35 cellular contexts compared by ENCODE assay signal in the genomic region with DNA sequence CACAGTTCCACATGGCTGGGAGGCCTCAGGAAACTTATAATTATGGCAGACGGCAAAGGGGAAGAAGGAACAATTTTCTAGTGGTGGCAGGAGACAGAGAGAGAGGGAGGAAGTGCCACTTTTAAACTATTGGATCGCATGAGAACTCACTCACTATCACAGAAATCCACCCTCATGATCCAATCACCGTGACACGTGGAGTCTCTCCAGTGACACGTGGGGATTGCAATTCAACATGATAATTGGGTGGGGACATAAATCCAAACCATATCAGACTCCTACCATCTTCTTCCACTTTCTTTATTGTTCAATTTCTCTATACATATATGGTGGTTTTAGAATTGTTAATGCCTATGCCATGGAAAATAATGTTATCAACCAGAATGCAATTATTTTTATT.
DNase-seq lines count a peak whose midpoint lies in the region; ATAC-seq, FAIRE-seq and TF ChIP-seq lines count a peak whose summit lies in the region.
"Had no signal": no experiment of that assay in that cellular context is flagged by ENCODE, and none has a peak within 500 bp of the region (broad histone marks: within the 10 kb centered on the region; RNA-seq: fewer than 3 reads in every experiment).

No MANE protein-coding gene starts in this region.

- in situ Hi-C loops in HepG2 (cut with HindIII; ENCODE audit: extremely low pct_ligation_motif_present, low pct_unique_long_range_greater_than_20kb) (no loop called here), KBM-7 (cut with MboI; ENCODE audit: low pct_unique_long_range_greater_than_20kb, low sequenced_read_pairs) (no loop called here)

- H2AFZ ChIP-seq in HepG2 (ENCODE audit: low read length) = no peak overlapping the region
- H2AFZ ChIP-seq in osteoblast (ENCODE audit: low read length) = peak overlapping the region; percentile 5

- DNase-seq in HepG2 (ENCODE audit: low spot score) = no peak
- DNase-seq in right lobe of liver = no peak
- peak; percentile 4 for DNase-seq in KBM-7
- no peak for DNase-seq in osteoblast (ENCODE audit: insufficient read length, low spot score, missing footprints)
- DNase-seq in activated T-helper 2 cell treated with anti-CD3 and anti-CD28 coated beads, Interferon-gamma antibody, Interleukin-2, Interleukin-4, amounts not matched to agents 10 μg/mL and 5 μg/mL and 100 μg/mL, durations not matched to agents 14 hours and 24 hours and 36 hours (ENCODE audit: low spot score) = no peak
- DNase-seq: 8988T; ACHN; AML-193; BE2C; C1 segment of cervical spinal cord; Caco-2; Calu3; CD4-positive, alpha-beta memory T cell; CD4-positive, alpha-beta T cell; CD4-positive, CD25-positive, alpha-beta regulatory T cell; CD8-positive, alpha-beta memory T cell; CD8-positive, alpha-beta T cell; COR-L47; DMS 273 treated with DMSO at 0.1 percent for 48 hours; DMS153; DMS53; DMS79; DMS79 treated with DMSO at 0.1 percent for 48 hours; DND-41; EL had no signal

- CTCF ChIA-PET in HepG2 (lab: Yijun Ruan, JAX; ENCODE audit: low intra/inter-chr PET ratio, low total read pairs) = no interaction called here

- 10% methylated on average over 5 of the region's 5 CpGs for WGBS in HepG2 (ENCODE audit: low lambda C conversion rate)
- WGBS in right lobe of liver (ENCODE audit: insufficient coverage, low coverage, low lambda C conversion rate, missing lambda C conversion rate) = 72% methylated on average over 4 of the region's 5 CpGs

- POLR2A ChIA-PET in HepG2 (lab: Yijun Ruan, JAX) = no interaction called here

- FAIRE-seq in HepG2 (lab: Jason Lieb, UNC) = no peak
- FAIRE-seq: A204.1, A549, D721Med had no signal

- TF ChIP-seq EP300 in HepG2 (IDR thresholded peaks at IDR 0.05; ENCODE audit: low read depth in 2 of 2, low read length in 2 of 2) = no peak
- TF ChIP-seq EP300 in HepG2 (CRISPR knock-in tag; IDR thresholded peaks at IDR 0.05; ENCODE audit: borderline replicate concordance) = no peak

- no peaks in the 10 kb centered on the region for H3K27me3 Mint-ChIP-seq in activated T-helper 2 cell treated with anti-CD3 and anti-CD28 coated beads, Interferon-gamma antibody, Interleukin-2, Interleukin-4, amounts not matched to agents 10 μg/mL and 5 μg/mL and 100 μg/mL, durations not matched to agents 14 hours and 24 hours and 36 hours (ENCODE audit: low read depth)
- H3K27me3 Mint-ChIP-seq: B cell; CD4-positive, alpha-beta memory T cell; CD4-positive, alpha-beta T cell; CD4-positive, CD25-positive, alpha-beta regulatory T cell; CD8-positive, alpha-beta memory T cell had no signal

- intact Hi-C loops in HepG2 (cut with micrococcal nuclease; ENCODE audit: unreplicated experiment) = no loop called here
- intact Hi-C loops in right lobe of liver (cut with DNase I) = no loop called here
- intact Hi-C loops in activated T-helper 2 cell treated with anti-CD3 and anti-CD28 coated beads, Interferon-gamma antibody, Interleukin-2, Interleukin-4, amounts not matched to agents 10 μg/mL and 5 μg/mL and 100 μg/mL, durations not matched to agents 14 hours and 24 hours and 36 hours (cut with micrococcal nuclease) = no loop called here

- H3K4me1 ChIP-seq in HepG2 (ENCODE audit: insufficient read depth, low read length) (no peaks in the 10 kb centered on the region), right lobe of liver (no peaks in the 10 kb centered on the region), osteoblast (ENCODE audit: insufficient read depth, low read length) (no peaks in the 10 kb centered on the region)
- H3K4me1 ChIP-seq: A549; BLaER1; BLaER1 treated with 17β-estradiol and CSF1 and Interleukin-3, amounts not matched to agents 10 nM and 100 nM; Caco-2 had no signal

- H3K27ac Mint-ChIP-seq in activated T-helper 2 cell treated with anti-CD3 and anti-CD28 coated beads, Interferon-gamma antibody, Interleukin-2, Interleukin-4, amounts not matched to agents 10 μg/mL and 5 μg/mL and 100 μg/mL, durations not matched to agents 14 hours and 24 hours and 36 hours = no peak overlapping the region
- H3K27ac Mint-ChIP-seq: B cell; CD4-positive, alpha-beta memory T cell; CD4-positive, alpha-beta T cell; CD8-positive, alpha-beta memory T cell; CD8-positive, alpha-beta T cell had no signal

- H3K9me3 Mint-ChIP-seq in activated T-helper 2 cell treated with anti-CD3 and anti-CD28 coated beads, Interferon-gamma antibody, Interleukin-2, Interleukin-4, amounts not matched to agents 10 μg/mL and 5 μg/mL and 100 μg/mL, durations not matched to agents 14 hours and 24 hours and 36 hours = peaks cover 30% of the 10 kb centered on the region

- H3K4me3 ChIP-seq in HepG2 (replicated peaks in 1 of 3; ENCODE audit: insufficient read depth in 1 of 3, low read depth in 2 of 3, low read length in 3 of 3) (no peak overlapping the region), right lobe of liver (no peak overlapping the region), osteoblast (ENCODE audit: insufficient read depth, low read length) (no peak overlapping the region)
- H3K4me3 ChIP-seq: A549; BLaER1; BLaER1 treated with 17β-estradiol and CSF1 and Interleukin-3, amounts not matched to agents 10 nM and 100 nM had no signal

- H3K36me3 ChIP-seq in HepG2 (replicated peaks in 1 of 2; ENCODE audit: control insufficient read depth in 1 of 2, insufficient read depth in 2 of 2, low read length in 2 of 2) (no peaks in the 10 kb centered on the region), right lobe of liver (no peaks in the 10 kb centered on the region), osteoblast (ENCODE audit: insufficient read depth, low read length) (no peaks in the 10 kb centered on the region)
- H3K36me3 ChIP-seq: BE2C; BLaER1; BLaER1 treated with 17β-estradiol and CSF1 and Interleukin-3, amounts not matched to agents 10 nM and 100 nM had no signal

- H4K20me1 ChIP-seq in HepG2 (ENCODE audit: insufficient read depth, low read length) = no peaks in the 10 kb centered on the region
- H4K20me1 ChIP-seq in osteoblast (ENCODE audit: insufficient read depth, low read length) = no peaks in the 10 kb centered on the region
- H4K20me1 ChIP-seq: BLaER1; BLaER1 treated with 17β-estradiol and CSF1 and Interleukin-3, amounts not matched to agents 10 nM and 100 nM had no signal

- no peaks in the 10 kb centered on the region for H3K27me3 ChIP-seq in HepG2 (ENCODE audit: control insufficient read depth in 1 of 2, insufficient read depth in 2 of 2, low read length in 2 of 2)
- no peaks in the 10 kb centered on the region for H3K27me3 ChIP-seq in right lobe of liver
- no peaks in the 10 kb centered on the region for H3K27me3 ChIP-seq in osteoblast (ENCODE audit: insufficient read depth, low read length)
- H3K27me3 ChIP-seq: BE2C; BLaER1; BLaER1 treated with 17β-estradiol and CSF1 and Interleukin-3, amounts not matched to agents 10 nM and 100 nM had no signal

- no peaks in the 10 kb centered on the region for H3K4me1 Mint-ChIP-seq in activated T-helper 2 cell treated with anti-CD3 and anti-CD28 coated beads, Interferon-gamma antibody, Interleukin-2, Interleukin-4, amounts not matched to agents 10 μg/mL and 5 μg/mL and 100 μg/mL, durations not matched to agents 14 hours and 24 hours and 36 hours (ENCODE audit: low read depth)
- H3K4me1 Mint-ChIP-seq: B cell; CD14-positive monocyte; CD4-positive, alpha-beta memory T cell; CD4-positive, CD25-positive, alpha-beta regulatory T cell; CD8-positive, alpha-beta memory T cell had no signal

- ATAC-seq in HepG2 = no peak
- no peak for ATAC-seq in right lobe of liver
- no peak for ATAC-seq in HG02610 (IDR thresholded peaks at IDR 0.05; ENCODE audit: unreplicated experiment)
- ATAC-seq: A549; CD8-positive, alpha-beta T cell had no signal

- H3K4me2 ChIP-seq in HepG2 (ENCODE audit: low read depth, low read length) = no peak overlapping the region
- H3K4me2 ChIP-seq in osteoblast (ENCODE audit: insufficient read depth, low read length) = no peak overlapping the region
- H3K4me2 ChIP-seq: A549; BLaER1; BLaER1 treated with 17β-estradiol and CSF1 and Interleukin-3, amounts not matched to agents 10 nM and 100 nM had no signal

- no peaks in the 10 kb centered on the region for H3K36me3 Mint-ChIP-seq in activated T-helper 2 cell treated with anti-CD3 and anti-CD28 coated beads, Interferon-gamma antibody, Interleukin-2, Interleukin-4, amounts not matched to agents 10 μg/mL and 5 μg/mL and 100 μg/mL, durations not matched to agents 14 hours and 24 hours and 36 hours (ENCODE audit: low read depth)
- H3K36me3 Mint-ChIP-seq: CD14-positive monocyte; CD4-positive, alpha-beta memory T cell; CD4-positive, CD25-positive, alpha-beta regulatory T cell; CD8-positive, alpha-beta memory T cell; CD8-positive, alpha-beta T cell had no signal

- no peaks in the 10 kb centered on the region for H3K79me2 ChIP-seq in HepG2 (ENCODE audit: insufficient read depth, low read length)
- H3K79me2 ChIP-seq in osteoblast (ENCODE audit: insufficient read depth, low read length) = no peaks in the 10 kb centered on the region

- TF ChIP-seq POLR2A in HepG2 (IDR thresholded peaks at IDR 0.05; ENCODE audit: insufficient read depth in 1 of 2, low read depth in 2 of 2, low read length in 2 of 2) (no peak), right lobe of liver (IDR thresholded peaks at IDR 0.05) (no peak)

- TF ChIP-seq CTCF in HepG2 (CRISPR knock-in tag; IDR thresholded peaks at IDR 0.05) = no peak
- no peak for TF ChIP-seq CTCF in right lobe of liver (IDR thresholded peaks at IDR 0.05)
- TF ChIP-seq CTCF in osteoblast (IDR thresholded peaks at IDR 0.05; ENCODE audit: extremely low read depth, low read depth, low read length) = no peak

- H3K9ac ChIP-seq in HepG2 (ENCODE audit: insufficient read depth, low read depth, low read length) = no peak overlapping the region
- H3K9ac ChIP-seq: BLaER1; BLaER1 treated with 17β-estradiol and CSF1 and Interleukin-3, amounts not matched to agents 10 nM and 100 nM had no signal

- H3K9me3 ChIP-seq in HepG2 (ENCODE audit: low read length) (no peaks in the 10 kb centered on the region), right lobe of liver (no peaks in the 10 kb centered on the region), osteoblast (ENCODE audit: low read depth, low read length) (no peaks in the 10 kb centered on the region)
- H3K9me3 ChIP-seq: BE2C, Caco-2 had no signal

- no TSS peak for BruUV-seq in HepG2 (replicated peaks; lab: Mats Ljungman, UMichigan)

- no peak for TF ChIP-seq RAD21 in HepG2 (CRISPR knock-in tag; IDR thresholded peaks at IDR 0.05)

- no peak overlapping the region for H3K4me3 Mint-ChIP-seq in activated T-helper 2 cell treated with anti-CD3 and anti-CD28 coated beads, Interferon-gamma antibody, Interleukin-2, Interleukin-4, amounts not matched to agents 10 μg/mL and 5 μg/mL and 100 μg/mL, durations not matched to agents 14 hours and 24 hours and 36 hours (ENCODE audit: low read depth)
- H3K4me3 Mint-ChIP-seq: B cell; CD14-positive monocyte; CD4-positive, alpha-beta memory T cell; CD4-positive, alpha-beta T cell; CD4-positive, CD25-positive, alpha-beta regulatory T cell; CD8-positive, alpha-beta memory T cell; CD8-positive, alpha-beta T cell had no signal

- H3K27ac ChIP-seq in HepG2 (ENCODE audit: extremely low read length, insufficient read depth, low read length) (no peak overlapping the region), right lobe of liver (no peak overlapping the region), osteoblast (ENCODE audit: low read depth, low read length) (no peak overlapping the region)
- H3K27ac ChIP-seq: 22Rv1; A549; BLaER1; BLaER1 treated with 17β-estradiol and CSF1 and Interleukin-3, amounts not matched to agents 10 nM and 100 nM; C4-2B had no signal

TF ChIP-seq in HepG2, 621 proteins besides CTCF, POLR2A, EP300 and RAD21 (continues in another document):
- no peak for TF ChIP-seq U2AF2 (IDR thresholded peaks at IDR 0.05; ENCODE audit: low read depth, low read length)
